8 cellular contexts compared by ENCODE assay signal in genomic region chr4:185258741-185259140, GRCh38. TPM values are rescaled to one million over a fixed set of nuclear protein-coding genes. Genes with fewer than 3 reads are reported as not detected.
DNase-seq lines count a peak whose midpoint lies in the region; ATAC-seq and TF ChIP-seq lines count a peak whose summit lies in the region.
"Not testable (repeated sequence)": the region's sequence is repeated elsewhere in the genome, so short reads cannot be mapped to it uniquely, and the experiment has no call there.

No MANE protein-coding gene starts in this region.

- peak overlapping the region; percentile 30 for H3K4me3 Mint-ChIP-seq in glutamatergic neuron (ENCODE audit: unreplicated experiment)

- not testable (repeated sequence) for H3K36me3 ChIP-seq in brain microvascular endothelial cell (replicated peaks)

- H3K9me3 Mint-ChIP-seq in glutamatergic neuron (ENCODE audit: unreplicated experiment): not testable (repeated sequence)

- in situ Hi-C loops in brain microvascular endothelial cell (cut with HindIII; ENCODE audit: low pct_ligation_motif_present, low sequenced_read_pairs): not testable (repeated sequence)

- H3K4me3 ChIP-seq in brain microvascular endothelial cell (ENCODE audit: low read depth, low read length): not testable (repeated sequence)

- not testable (repeated sequence) for TF ChIP-seq CTCF in brain microvascular endothelial cell (IDR thresholded peaks at IDR 0.05; ENCODE audit: low read depth, low read length, missing control alignments); glutamatergic neuron (IDR thresholded peaks at IDR 0.05; ENCODE audit: partially characterized antibody, unreplicated experiment)

- H3K36me3 Mint-ChIP-seq in glutamatergic neuron (ENCODE audit: unreplicated experiment): not testable (repeated sequence)

- H3K27ac Mint-ChIP-seq in glutamatergic neuron (ENCODE audit: unreplicated experiment): peak overlapping the region; percentile 48

- not testable (repeated sequence) for H3K27me3 Mint-ChIP-seq in glutamatergic neuron (ENCODE audit: unreplicated experiment)

- DNase-seq in AG08395 (ENCODE audit: low spot score) (peak; percentile 58), GM03348 (ENCODE audit: low spot score) (peak; percentile 44), NCI-H1694 (lab: John Stamatoyannopoulos, UW) (peak; percentile 44), brain microvascular endothelial cell (peak; percentile 89), occipital lobe (lab: John Stamatoyannopoulos, UW) (peak; percentile 10)
- not testable (repeated sequence) for DNase-seq in glutamatergic neuron

- ATAC-seq in HG02759 (IDR thresholded peaks at IDR 0.05; ENCODE audit: unreplicated experiment) (peak; percentile 54), SK-N-SH treated with all-trans-retinoic acid at 6 μM for 48 hours (peak; percentile 93)

- H3K27me3 ChIP-seq in brain microvascular endothelial cell (replicated peaks): not testable (repeated sequence)

- peak overlapping the region; percentile 69 for H3K27ac ChIP-seq in brain microvascular endothelial cell

- peaks cover 33% of the 10 kb centered on the region for H3K4me1 Mint-ChIP-seq in glutamatergic neuron (ENCODE audit: low read depth, unreplicated experiment)

TF ChIP-seq in SK-N-SH treated with all-trans-retinoic acid at 6 μM for 48 hours, 23 proteins besides CTCF, POLR2A, EP300 and RAD21:
- peak; percentile 57 for TF ChIP-seq TCF4 (CRISPR knock-in tag; IDR thresholded peaks at IDR 0.05; ENCODE audit: borderline replicate concordance)

RNA-seq across cellular contexts. Expression of gene SNX25, which starts 49.3 kb away (rescaled TPM):
- total RNA-seq in glutamatergic neuron (ENCODE audit: unreplicated experiment): 27.5 TPM
- total RNA-seq in occipital lobe: 50.4 TPM

RNA-seq across cellular contexts. Expression of gene CFAP97, which starts 54.9 kb away (rescaled TPM):
- total RNA-seq in glutamatergic neuron (ENCODE audit: unreplicated experiment) (28.4 TPM), occipital lobe (73.5 TPM)
